Comparison of ENCODE assay signal across 1 cellular context in genomic region chr11:134740590-134741342, GRCh38.
TF ChIP-seq lines count a peak whose summit lies in the region.

No MANE protein-coding gene starts in this region.

TF ChIP-seq in HepG2, 621 proteins besides CTCF, POLR2A, EP300 and RAD21 (continued from another document):
- TF ChIP-seq KAT2B (IDR thresholded peaks at IDR 0.05; ENCODE audit: borderline replicate concordance, low read depth, low read length) = no peak
- TF ChIP-seq MYNN (CRISPR knock-in tag; IDR thresholded peaks at IDR 0.05; ENCODE audit: low read depth) = no peak
- TF ChIP-seq ZNF10 (CRISPR knock-in tag; IDR thresholded peaks at IDR 0.05; ENCODE audit: borderline replicate concordance, low read depth) = 0 out of 2 replicates have a peak, but pooled peaks have one; percentile 39
- TF ChIP-seq SPEN (CRISPR knock-in tag; IDR thresholded peaks at IDR 0.05; ENCODE audit: low read depth) = peak; percentile 25; the same call in 1 of the 2 replicates
- 0 out of 2 replicates have a peak, but pooled peaks have one; percentile 0 for TF ChIP-seq MYPOP (CRISPR knock-in tag; IDR thresholded peaks at IDR 0.05)
- TF ChIP-seq ZNF569 (CRISPR knock-in tag; IDR thresholded peaks at IDR 0.05; ENCODE audit: borderline replicate concordance) = no peak
- TF ChIP-seq ZNF672 (CRISPR knock-in tag; IDR thresholded peaks at IDR 0.05) = no peak
- TF ChIP-seq ZMYM3 (CRISPR knock-in tag; IDR thresholded peaks at IDR 0.05) = 0 out of 2 replicates have a peak, but pooled peaks have one; percentile 12
- no peak for TF ChIP-seq RFXANK (CRISPR knock-in tag; IDR thresholded peaks at IDR 0.05)
- TF ChIP-seq U2AF2 (IDR thresholded peaks at IDR 0.05; ENCODE audit: low read depth, low read length) = no peak
- no peak for TF ChIP-seq ZNF138 (CRISPR knock-in tag; IDR thresholded peaks at IDR 0.05; ENCODE audit: low read depth)
- no peak for TF ChIP-seq ELF1 (CRISPR knock-in tag; IDR thresholded peaks at IDR 0.05)
- TF ChIP-seq ZNF788 (CRISPR knock-in tag; IDR thresholded peaks at IDR 0.05; ENCODE audit: borderline replicate concordance) = 0 out of 2 replicates have a peak, but pooled peaks have one; percentile 19
- no peak for TF ChIP-seq MAFG (CRISPR knock-in tag; IDR thresholded peaks at IDR 0.05)
- TF ChIP-seq ZNF687 (CRISPR knock-in tag; IDR thresholded peaks at IDR 0.05) = peak; percentile 25; the same call in 1 of the 2 replicates
- no peak for TF ChIP-seq MEF2D (CRISPR knock-in tag; IDR thresholded peaks at IDR 0.05)
